Comparison of ENCODE assay signal across 2 cellular contexts in the genomic region with DNA sequence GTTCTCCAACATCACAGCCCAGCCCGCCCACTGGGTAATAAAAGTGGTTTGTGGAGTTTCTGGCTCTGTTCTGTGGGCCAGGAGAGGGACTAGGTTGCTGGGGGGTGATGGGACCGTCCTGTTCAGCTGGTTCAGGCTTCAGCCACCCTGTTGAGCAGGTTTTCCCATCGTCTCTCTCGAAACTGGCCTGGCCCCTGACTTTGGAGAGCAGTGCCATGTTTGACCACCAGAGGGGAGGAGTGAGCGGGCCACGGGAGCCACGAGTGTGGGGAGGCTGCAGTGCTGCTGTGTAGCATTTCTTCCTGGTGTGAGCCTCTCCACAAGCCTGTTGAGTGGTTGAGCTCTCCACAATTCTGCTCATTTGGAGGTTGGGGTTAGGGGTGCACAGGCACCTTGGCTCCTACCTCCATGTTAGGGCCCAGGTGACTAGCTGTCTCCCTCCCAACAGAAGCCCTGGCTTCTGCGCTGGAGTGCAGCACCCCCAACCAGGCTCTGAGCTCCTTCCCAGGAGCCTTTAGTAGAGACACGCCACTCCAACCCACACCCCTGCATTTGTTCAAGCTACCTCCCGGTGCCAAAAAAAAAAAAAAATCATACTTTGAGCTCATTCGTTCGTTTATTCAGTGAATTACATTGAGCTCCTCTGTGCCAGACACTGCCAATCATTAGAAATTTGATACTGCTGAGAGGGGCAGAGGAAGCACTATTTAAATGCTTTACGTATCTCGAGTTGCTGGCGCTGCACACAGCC.
TF ChIP-seq lines count a peak whose summit lies in the region.

No MANE protein-coding gene starts in this region.

TF ChIP-seq in GM23338, 12 proteins besides CTCF, POLR2A, EP300 and RAD21:
- TF ChIP-seq ZNF114 (CRISPR knock-in tag; IDR thresholded peaks at IDR 0.05): no peak
- no peak for TF ChIP-seq POLR2AphosphoS5 (IDR thresholded peaks at IDR 0.05; ENCODE audit: low read depth)
- TF ChIP-seq ZNF331 (CRISPR knock-in tag; IDR thresholded peaks at IDR 0.05; ENCODE audit: low read depth): no peak
- TF ChIP-seq, protein P1, sequence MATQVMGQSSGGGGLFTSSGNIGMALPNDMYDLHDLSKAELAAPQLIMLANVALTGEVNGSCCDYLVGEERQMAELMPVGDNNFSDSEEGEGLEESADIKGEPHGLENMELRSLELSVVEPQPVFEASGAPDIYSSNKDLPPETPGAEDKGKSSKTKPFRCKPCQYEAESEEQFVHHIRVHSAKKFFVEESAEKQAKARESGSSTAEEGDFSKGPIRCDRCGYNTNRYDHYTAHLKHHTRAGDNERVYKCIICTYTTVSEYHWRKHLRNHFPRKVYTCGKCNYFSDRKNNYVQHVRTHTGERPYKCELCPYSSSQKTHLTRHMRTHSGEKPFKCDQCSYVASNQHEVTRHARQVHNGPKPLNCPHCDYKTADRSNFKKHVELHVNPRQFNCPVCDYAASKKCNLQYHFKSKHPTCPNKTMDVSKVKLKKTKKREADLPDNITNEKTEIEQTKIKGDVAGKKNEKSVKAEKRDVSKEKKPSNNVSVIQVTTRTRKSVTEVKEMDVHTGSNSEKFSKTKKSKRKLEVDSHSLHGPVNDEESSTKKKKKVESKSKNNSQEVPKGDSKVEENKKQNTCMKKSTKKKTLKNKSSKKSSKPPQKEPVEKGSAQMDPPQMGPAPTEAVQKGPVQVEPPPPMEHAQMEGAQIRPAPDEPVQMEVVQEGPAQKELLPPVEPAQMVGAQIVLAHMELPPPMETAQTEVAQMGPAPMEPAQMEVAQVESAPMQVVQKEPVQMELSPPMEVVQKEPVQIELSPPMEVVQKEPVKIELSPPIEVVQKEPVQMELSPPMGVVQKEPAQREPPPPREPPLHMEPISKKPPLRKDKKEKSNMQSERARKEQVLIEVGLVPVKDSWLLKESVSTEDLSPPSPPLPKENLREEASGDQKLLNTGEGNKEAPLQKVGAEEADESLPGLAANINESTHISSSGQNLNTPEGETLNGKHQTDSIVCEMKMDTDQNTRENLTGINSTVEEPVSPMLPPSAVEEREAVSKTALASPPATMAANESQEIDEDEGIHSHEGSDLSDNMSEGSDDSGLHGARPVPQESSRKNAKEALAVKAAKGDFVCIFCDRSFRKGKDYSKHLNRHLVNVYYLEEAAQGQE (IDR thresholded peaks at IDR 0.05; ENCODE audit: unreplicated experiment): no peak
- TF ChIP-seq, protein P2, sequence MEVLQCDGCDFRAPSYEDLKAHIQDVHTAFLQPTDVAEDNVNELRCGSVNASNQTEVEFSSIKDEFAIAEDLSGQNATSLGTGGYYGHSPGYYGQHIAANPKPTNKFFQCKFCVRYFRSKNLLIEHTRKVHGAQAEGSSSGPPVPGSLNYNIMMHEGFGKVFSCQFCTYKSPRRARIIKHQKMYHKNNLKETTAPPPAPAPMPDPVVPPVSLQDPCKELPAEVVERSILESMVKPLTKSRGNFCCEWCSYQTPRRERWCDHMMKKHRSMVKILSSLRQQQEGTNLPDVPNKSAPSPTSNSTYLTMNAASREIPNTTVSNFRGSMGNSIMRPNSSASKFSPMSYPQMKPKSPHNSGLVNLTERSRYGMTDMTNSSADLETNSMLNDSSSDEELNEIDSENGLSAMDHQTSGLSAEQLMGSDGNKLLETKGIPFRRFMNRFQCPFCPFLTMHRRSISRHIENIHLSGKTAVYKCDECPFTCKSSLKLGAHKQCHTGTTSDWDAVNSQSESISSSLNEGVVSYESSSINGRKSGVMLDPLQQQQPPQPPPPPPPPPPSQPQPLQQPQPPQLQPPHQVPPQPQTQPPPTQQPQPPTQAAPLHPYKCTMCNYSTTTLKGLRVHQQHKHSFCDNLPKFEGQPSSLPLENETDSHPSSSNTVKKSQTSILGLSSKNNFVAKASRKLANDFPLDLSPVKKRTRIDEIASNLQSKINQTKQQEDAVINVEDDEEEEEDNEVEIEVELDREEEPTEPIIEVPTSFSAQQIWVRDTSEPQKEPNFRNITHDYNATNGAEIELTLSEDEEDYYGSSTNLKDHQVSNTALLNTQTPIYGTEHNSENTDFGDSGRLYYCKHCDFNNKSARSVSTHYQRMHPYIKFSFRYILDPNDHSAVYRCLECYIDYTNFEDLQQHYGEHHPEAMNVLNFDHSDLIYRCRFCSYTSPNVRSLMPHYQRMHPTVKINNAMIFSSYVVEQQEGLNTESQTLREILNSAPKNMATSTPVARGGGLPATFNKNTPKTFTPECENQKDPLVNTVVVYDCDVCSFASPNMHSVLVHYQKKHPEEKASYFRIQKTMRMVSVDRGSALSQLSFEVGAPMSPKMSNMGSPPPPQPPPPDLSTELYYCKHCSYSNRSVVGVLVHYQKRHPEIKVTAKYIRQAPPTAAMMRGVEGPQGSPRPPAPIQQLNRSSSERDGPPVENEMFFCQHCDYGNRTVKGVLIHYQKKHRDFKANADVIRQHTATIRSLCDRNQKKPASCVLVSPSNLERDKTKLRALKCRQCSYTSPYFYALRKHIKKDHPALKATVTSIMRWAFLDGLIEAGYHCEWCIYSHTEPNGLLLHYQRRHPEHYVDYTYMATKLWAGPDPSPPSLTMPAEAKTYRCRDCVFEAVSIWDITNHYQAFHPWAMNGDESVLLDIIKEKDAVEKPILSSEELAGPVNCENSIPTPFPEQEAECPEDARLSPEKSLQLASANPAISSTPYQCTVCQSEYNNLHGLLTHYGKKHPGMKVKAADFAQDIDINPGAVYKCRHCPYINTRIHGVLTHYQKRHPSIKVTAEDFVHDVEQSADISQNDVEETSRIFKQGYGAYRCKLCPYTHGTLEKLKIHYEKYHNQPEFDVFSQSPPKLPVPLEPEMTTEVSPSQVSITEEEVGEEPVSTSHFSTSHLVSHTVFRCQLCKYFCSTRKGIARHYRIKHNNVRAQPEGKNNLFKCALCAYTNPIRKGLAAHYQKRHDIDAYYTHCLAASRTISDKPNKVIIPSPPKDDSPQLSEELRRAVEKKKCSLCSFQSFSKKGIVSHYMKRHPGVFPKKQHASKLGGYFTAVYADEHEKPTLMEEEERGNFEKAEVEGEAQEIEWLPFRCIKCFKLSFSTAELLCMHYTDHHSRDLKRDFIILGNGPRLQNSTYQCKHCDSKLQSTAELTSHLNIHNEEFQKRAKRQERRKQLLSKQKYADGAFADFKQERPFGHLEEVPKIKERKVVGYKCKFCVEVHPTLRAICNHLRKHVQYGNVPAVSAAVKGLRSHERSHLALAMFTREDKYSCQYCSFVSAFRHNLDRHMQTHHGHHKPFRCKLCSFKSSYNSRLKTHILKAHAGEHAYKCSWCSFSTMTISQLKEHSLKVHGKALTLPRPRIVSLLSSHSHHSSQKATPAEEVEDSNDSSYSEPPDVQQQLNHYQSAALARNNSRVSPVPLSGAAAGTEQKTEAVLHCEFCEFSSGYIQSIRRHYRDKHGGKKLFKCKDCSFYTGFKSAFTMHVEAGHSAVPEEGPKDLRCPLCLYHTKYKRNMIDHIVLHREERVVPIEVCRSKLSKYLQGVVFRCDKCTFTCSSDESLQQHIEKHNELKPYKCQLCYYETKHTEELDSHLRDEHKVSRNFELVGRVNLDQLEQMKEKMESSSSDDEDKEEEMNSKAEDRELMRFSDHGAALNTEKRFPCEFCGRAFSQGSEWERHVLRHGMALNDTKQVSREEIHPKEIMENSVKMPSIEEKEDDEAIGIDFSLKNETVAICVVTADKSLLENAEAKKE (CRISPR knock-in tag; IDR thresholded peaks at IDR 0.05): no peak
- no peak for TF ChIP-seq JUNB (IDR thresholded peaks at IDR 0.05; ENCODE audit: unreplicated experiment)
- no peak for TF ChIP-seq STAT1 (IDR thresholded peaks at IDR 0.05; ENCODE audit: unreplicated experiment)

TF ChIP-seq in K562, 482 proteins besides CTCF, POLR2A, EP300 and RAD21 (continues in another document):
- TF ChIP-seq, protein P3, sequence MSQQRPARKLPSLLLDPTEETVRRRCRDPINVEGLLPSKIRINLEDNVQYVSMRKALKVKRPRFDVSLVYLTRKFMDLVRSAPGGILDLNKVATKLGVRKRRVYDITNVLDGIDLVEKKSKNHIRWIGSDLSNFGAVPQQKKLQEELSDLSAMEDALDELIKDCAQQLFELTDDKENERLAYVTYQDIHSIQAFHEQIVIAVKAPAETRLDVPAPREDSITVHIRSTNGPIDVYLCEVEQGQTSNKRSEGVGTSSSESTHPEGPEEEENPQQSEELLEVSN (IDR thresholded peaks at IDR 0.05; ENCODE audit: borderline replicate concordance in 1 of 2, extremely low read depth in 1 of 2, insufficient read depth in 1 of 2, insufficient read length in 1 of 2, low read depth in 1 of 2, low read length in 1 of 2, poor library complexity in 1 of 2, severe bottlenecking in 1 of 2): peak in 1 of 2 experiments; percentile 10
- TF ChIP-seq, protein P4, sequence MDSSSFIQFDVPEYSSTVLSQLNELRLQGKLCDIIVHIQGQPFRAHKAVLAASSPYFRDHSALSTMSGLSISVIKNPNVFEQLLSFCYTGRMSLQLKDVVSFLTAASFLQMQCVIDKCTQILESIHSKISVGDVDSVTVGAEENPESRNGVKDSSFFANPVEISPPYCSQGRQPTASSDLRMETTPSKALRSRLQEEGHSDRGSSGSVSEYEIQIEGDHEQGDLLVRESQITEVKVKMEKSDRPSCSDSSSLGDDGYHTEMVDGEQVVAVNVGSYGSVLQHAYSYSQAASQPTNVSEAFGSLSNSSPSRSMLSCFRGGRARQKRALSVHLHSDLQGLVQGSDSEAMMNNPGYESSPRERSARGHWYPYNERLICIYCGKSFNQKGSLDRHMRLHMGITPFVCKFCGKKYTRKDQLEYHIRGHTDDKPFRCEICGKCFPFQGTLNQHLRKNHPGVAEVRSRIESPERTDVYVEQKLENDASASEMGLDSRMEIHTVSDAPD (CRISPR knock-in tag; IDR thresholded peaks at IDR 0.05): no peak
- TF ChIP-seq SAFB (IDR thresholded peaks at IDR 0.05; ENCODE audit: borderline replicate concordance, low read depth, low read length) (peak; percentile 68; the same call in 1 of the 2 replicates), ZNF239 (CRISPR knock-in tag; IDR thresholded peaks at IDR 0.05) (no peak), MYC (IDR thresholded peaks at IDR 0.05; ENCODE audit: low read depth, low read length) (peak; percentile 69), MYC (CRISPR knock-in tag; IDR thresholded peaks at IDR 0.05; ENCODE audit: borderline replicate concordance, low read depth) (no peak), SREBF1 (IDR thresholded peaks at IDR 0.05; ENCODE audit: borderline replicate concordance, low read depth, low read length) (0 out of 2 replicates have a peak, but pooled peaks have one; percentile 45), ETV5 (CRISPR knock-in tag; IDR thresholded peaks at IDR 0.05; ENCODE audit: low read depth) (peak; percentile 52; the same call in 1 of the 2 replicates), JUND (IDR thresholded peaks at IDR 0.05; ENCODE audit: borderline replicate concordance, low read depth, low read length) (0 out of 2 replicates have a peak, but pooled peaks have one; percentile 38), JUND (tag; IDR thresholded peaks at IDR 0.05; ENCODE audit: borderline replicate concordance, low read depth, low read length) (no peak), TBP (optimal IDR thresholded peaks at IDR 0.05; ENCODE audit: low read depth, low read length) (peak; percentile 26), BDP1 (IDR thresholded peaks at IDR 0.05; ENCODE audit: insufficient read depth, insufficient read length) (no peak), CREM (IDR thresholded peaks at IDR 0.05; ENCODE audit: low read depth) (peak; percentile 40)
- TF ChIP-seq, protein P5, sequence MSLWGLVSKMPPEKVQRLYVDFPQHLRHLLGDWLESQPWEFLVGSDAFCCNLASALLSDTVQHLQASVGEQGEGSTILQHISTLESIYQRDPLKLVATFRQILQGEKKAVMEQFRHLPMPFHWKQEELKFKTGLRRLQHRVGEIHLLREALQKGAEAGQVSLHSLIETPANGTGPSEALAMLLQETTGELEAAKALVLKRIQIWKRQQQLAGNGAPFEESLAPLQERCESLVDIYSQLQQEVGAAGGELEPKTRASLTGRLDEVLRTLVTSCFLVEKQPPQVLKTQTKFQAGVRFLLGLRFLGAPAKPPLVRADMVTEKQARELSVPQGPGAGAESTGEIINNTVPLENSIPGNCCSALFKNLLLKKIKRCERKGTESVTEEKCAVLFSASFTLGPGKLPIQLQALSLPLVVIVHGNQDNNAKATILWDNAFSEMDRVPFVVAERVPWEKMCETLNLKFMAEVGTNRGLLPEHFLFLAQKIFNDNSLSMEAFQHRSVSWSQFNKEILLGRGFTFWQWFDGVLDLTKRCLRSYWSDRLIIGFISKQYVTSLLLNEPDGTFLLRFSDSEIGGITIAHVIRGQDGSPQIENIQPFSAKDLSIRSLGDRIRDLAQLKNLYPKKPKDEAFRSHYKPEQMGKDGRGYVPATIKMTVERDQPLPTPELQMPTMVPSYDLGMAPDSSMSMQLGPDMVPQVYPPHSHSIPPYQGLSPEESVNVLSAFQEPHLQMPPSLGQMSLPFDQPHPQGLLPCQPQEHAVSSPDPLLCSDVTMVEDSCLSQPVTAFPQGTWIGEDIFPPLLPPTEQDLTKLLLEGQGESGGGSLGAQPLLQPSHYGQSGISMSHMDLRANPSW (CRISPR knock-in tag; IDR thresholded peaks at IDR 0.05): 0 out of 2 replicates have a peak, but pooled peaks have one; percentile 21
- TF ChIP-seq, protein P6, sequence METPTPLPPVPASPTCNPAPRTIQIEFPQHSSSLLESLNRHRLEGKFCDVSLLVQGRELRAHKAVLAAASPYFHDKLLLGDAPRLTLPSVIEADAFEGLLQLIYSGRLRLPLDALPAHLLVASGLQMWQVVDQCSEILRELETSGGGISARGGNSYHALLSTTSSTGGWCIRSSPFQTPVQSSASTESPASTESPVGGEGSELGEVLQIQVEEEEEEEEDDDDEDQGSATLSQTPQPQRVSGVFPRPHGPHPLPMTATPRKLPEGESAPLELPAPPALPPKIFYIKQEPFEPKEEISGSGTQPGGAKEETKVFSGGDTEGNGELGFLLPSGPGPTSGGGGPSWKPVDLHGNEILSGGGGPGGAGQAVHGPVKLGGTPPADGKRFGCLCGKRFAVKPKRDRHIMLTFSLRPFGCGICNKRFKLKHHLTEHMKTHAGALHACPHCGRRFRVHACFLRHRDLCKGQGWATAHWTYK (CRISPR knock-in tag; IDR thresholded peaks at IDR 0.05): peak; percentile 97
- TF ChIP-seq, protein P1 (CRISPR knock-in tag; IDR thresholded peaks at IDR 0.05; ENCODE audit: low read depth): 0 out of 2 replicates have a peak, but pooled peaks have one; percentile 34
